Comparison of ENCODE assay signal across 3 cellular contexts in the genomic region with DNA sequence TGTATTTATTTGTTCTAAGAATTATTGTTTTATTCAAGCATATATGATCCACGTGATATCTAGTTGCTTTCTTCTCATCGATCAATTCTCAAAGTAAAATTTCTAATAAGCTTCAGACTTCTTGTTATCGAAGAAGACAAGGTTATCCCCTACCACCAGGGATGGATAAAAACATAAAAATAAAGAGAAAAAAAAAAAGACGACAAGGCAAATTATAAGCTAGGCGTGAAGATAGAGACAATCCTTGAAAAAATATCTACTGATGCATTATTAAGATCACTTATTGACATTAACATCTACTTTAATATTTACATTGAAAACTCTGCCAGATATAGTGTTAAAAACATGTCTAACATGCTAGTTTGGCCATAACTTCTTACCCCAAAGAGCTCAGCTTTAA.
TF ChIP-seq lines count a peak whose summit lies in the region.

No MANE protein-coding gene starts in this region.

TF ChIP-seq in HepG2, 621 proteins besides CTCF, POLR2A, EP300 and RAD21 (continues in another document):
- TF ChIP-seq, protein P1, sequence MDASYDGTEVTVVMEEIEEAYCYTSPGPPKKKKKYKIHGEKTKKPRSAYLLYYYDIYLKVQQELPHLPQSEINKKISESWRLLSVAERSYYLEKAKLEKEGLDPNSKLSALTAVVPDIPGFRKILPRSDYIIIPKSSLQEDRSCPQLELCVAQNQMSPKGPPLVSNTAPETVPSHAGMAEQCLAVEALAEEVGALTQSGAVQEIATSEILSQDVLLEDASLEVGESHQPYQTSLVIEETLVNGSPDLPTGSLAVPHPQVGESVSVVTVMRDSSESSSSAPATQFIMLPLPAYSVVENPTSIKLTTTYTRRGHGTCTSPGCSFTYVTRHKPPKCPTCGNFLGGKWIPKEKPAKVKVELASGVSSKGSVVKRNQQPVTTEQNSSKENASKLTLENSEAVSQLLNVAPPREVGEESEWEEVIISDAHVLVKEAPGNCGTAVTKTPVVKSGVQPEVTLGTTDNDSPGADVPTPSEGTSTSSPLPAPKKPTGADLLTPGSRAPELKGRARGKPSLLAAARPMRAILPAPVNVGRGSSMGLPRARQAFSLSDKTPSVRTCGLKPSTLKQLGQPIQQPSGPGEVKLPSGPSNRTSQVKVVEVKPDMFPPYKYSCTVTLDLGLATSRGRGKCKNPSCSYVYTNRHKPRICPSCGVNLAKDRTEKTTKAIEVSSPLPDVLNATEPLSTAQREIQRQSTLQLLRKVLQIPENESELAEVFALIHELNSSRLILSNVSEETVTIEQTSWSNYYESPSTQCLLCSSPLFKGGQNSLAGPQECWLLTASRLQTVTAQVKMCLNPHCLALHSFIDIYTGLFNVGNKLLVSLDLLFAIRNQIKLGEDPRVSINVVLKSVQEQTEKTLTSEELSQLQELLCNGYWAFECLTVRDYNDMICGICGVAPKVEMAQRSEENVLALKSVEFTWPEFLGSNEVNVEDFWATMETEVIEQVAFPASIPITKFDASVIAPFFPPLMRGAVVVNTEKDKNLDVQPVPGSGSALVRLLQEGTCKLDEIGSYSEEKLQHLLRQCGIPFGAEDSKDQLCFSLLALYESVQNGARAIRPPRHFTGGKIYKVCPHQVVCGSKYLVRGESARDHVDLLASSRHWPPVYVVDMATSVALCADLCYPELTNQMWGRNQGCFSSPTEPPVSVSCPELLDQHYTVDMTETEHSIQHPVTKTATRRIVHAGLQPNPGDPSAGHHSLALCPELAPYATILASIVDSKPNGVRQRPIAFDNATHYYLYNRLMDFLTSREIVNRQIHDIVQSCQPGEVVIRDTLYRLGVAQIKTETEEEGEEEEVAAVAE (CRISPR knock-in tag; IDR thresholded peaks at IDR 0.05; ENCODE audit: borderline replicate concordance): no peak
- peak; percentile 55 to 83 for TF ChIP-seq MAFK (conservative IDR thresholded peaks at IDR 0.05 in 1 of 2, IDR thresholded peaks at IDR 0.05 in 1 of 2; ENCODE audit: low read length in 2 of 2)
- TF ChIP-seq, protein P2, sequence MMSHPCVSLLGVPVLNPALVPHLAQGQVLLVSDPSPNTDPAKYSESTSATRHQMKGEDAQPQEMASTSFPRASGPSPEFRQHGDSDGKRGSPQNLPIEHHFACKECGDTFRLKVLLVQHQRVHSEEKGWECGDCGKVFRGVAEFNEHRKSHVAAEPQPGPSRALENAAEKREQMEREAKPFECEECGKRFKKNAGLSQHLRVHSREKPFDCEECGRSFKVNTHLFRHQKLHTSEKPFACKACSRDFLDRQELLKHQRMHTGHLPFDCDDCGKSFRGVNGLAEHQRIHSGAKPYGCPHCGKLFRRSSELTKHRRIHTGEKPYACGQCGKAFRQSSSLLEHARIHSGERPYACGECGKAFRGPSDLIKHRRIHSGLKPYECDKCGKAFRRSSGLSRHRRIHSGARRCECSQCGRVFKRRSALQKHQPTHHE (CRISPR knock-in tag; IDR thresholded peaks at IDR 0.05; ENCODE audit: borderline replicate concordance): no peak
- TF ChIP-seq, protein P3, sequence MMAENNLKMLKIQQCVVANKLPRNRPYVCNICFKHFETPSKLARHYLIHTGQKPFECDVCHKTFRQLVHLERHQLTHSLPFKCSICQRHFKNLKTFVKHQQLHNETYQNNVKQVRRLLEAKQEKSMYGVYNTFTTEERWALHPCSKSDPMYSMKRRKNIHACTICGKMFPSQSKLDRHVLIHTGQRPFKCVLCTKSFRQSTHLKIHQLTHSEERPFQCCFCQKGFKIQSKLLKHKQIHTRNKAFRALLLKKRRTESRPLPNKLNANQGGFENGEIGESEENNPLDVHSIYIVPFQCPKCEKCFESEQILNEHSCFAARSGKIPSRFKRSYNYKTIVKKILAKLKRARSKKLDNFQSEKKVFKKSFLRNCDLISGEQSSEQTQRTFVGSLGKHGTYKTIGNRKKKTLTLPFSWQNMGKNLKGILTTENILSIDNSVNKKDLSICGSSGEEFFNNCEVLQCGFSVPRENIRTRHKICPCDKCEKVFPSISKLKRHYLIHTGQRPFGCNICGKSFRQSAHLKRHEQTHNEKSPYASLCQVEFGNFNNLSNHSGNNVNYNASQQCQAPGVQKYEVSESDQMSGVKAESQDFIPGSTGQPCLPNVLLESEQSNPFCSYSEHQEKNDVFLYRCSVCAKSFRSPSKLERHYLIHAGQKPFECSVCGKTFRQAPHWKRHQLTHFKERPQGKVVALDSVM (CRISPR knock-in tag; IDR thresholded peaks at IDR 0.05): no peak

TF ChIP-seq in K562, 482 proteins besides CTCF, POLR2A, EP300 and RAD21:
- TF ChIP-seq MAFG (tag; conservative IDR thresholded peaks at IDR 0.05) (peak; percentile 47; the same call in 1 of the 2 replicates), ZNF431 (CRISPR knock-in tag; IDR thresholded peaks at IDR 0.05) (no peak), RHOXF2B (CRISPR knock-in tag; conservative IDR thresholded peaks at IDR 0.05) (no peak), ZNF316 (IDR thresholded peaks at IDR 0.05) (peak; percentile 88), ZNF175 (CRISPR knock-in tag; IDR thresholded peaks at IDR 0.05; ENCODE audit: low read depth) (no peak), KLF16 (IDR thresholded peaks at IDR 0.05) (no peak), POLR2H (tag; IDR thresholded peaks at IDR 0.05; ENCODE audit: low read depth) (0 out of 2 replicates have a peak, but pooled peaks have one; percentile 29), MAFK (IDR thresholded peaks at IDR 0.05; ENCODE audit: low read length) (peak; percentile 29; the same call in 1 of the 2 replicates), TRIM24 (IDR thresholded peaks at IDR 0.05) (no peak), MAFF (IDR thresholded peaks at IDR 0.05; ENCODE audit: low read length) (peak; percentile 53), C11orf30 (IDR thresholded peaks at IDR 0.05; ENCODE audit: low read depth) (peak; percentile 65; the same call in 1 of the 2 replicates), BRCA1 (IDR thresholded peaks at IDR 0.05) (no peak), BRCA1 (CRISPR knock-in tag; IDR thresholded peaks at IDR 0.05) (no peak), ZNF324 (CRISPR knock-in tag; IDR thresholded peaks at IDR 0.05) (no peak)
- TF ChIP-seq, protein P4, sequence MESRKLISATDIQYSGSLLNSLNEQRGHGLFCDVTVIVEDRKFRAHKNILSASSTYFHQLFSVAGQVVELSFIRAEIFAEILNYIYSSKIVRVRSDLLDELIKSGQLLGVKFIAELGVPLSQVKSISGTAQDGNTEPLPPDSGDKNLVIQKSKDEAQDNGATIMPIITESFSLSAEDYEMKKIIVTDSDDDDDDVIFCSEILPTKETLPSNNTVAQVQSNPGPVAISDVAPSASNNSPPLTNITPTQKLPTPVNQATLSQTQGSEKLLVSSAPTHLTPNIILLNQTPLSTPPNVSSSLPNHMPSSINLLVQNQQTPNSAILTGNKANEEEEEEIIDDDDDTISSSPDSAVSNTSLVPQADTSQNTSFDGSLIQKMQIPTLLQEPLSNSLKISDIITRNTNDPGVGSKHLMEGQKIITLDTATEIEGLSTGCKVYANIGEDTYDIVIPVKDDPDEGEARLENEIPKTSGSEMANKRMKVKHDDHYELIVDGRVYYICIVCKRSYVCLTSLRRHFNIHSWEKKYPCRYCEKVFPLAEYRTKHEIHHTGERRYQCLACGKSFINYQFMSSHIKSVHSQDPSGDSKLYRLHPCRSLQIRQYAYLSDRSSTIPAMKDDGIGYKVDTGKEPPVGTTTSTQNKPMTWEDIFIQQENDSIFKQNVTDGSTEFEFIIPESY (CRISPR knock-in tag; IDR thresholded peaks at IDR 0.05): no peak
TF ChIP-seq in K562: peak in this region for 6.

TF ChIP-seq in HEK293T, 16 proteins besides CTCF, POLR2A, EP300 and RAD21:
- TF ChIP-seq, protein P5, sequence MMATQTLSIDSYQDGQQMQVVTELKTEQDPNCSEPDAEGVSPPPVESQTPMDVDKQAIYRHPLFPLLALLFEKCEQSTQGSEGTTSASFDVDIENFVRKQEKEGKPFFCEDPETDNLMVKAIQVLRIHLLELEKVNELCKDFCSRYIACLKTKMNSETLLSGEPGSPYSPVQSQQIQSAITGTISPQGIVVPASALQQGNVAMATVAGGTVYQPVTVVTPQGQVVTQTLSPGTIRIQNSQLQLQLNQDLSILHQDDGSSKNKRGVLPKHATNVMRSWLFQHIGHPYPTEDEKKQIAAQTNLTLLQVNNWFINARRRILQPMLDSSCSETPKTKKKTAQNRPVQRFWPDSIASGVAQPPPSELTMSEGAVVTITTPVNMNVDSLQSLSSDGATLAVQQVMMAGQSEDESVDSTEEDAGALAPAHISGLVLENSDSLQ (IDR thresholded peaks at IDR 0.05): no peak
- TF ChIP-seq LEF1 (IDR thresholded peaks at IDR 0.05; ENCODE audit: borderline replicate concordance) (no peak), NFRKB (IDR thresholded peaks at IDR 0.05) (no peak), L3MBTL2 (conservative IDR thresholded peaks at IDR 0.05) (no peak), SUZ12 (IDR thresholded peaks at IDR 0.05) (no peak), FOXM1 (IDR thresholded peaks at IDR 0.05; ENCODE audit: borderline replicate concordance) (no peak), ZNF384 (IDR thresholded peaks at IDR 0.05) (no peak), HDGF (IDR thresholded peaks at IDR 0.05; ENCODE audit: borderline replicate concordance) (no peak), CTBP1 (IDR thresholded peaks at IDR 0.05; ENCODE audit: borderline replicate concordance) (no peak), FOXA1 (IDR thresholded peaks at IDR 0.05) (no peak), ARNT (IDR thresholded peaks at IDR 0.05) (no peak), ELF4 (IDR thresholded peaks at IDR 0.05) (no peak), TARDBP (IDR thresholded peaks at IDR 0.05) (no peak), BHLHE40 (IDR thresholded peaks at IDR 0.05; ENCODE audit: borderline replicate concordance) (no peak), SP1 (IDR thresholded peaks at IDR 0.05) (no peak), FOXK2 (IDR thresholded peaks at IDR 0.05) (no peak)
TF ChIP-seq in HEK293T: peak in this region for 0.
